Comparison of ENCODE assay signal across 8 cellular contexts in the genomic region with DNA sequence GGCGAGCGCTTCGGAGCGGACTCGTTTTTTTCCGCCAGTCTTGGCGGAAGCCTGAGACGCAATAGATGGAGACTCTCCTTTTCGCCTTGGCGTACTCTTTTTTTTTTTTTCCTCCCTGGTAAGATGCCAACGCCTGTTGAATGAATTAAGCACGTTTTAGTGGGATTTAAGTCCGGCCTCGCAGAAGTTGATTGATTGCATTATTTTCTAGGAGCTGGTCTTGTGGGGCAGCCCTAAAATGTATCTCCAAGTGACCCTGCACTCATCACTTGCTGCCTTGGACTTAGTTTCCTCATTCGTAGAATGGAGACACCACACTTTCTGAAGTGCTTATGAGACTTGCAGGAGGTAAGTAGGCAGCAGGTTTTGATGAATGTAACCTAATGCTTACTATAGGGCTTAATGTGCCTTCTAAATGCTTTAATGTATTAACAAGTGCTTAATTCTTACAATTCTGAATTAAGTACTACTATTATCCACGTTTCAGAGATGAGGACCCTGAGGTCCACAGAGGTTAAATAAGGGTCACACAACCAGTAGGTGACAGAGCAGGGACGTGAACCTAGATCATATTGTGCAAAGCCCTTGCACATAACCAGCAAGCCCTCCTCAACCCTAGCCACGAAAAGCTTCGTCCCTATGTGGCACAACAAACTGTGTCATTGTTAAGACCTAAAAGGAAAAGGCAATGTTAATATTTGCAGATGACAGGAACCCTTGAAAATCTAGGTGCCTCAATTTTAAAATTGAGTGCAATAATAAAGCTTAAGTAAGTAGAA. TPM values are rescaled to one million over a fixed set of nuclear protein-coding genes. Genes with fewer than 3 reads are reported as not detected.
A peak's percentile ranks its signal among the peaks of the same experiment; 100 is the strongest.
DNase-seq lines count a peak whose midpoint lies in the region; ATAC-seq, FAIRE-seq and TF ChIP-seq lines count a peak whose summit lies in the region.

No MANE protein-coding gene starts in this region.

- ATAC-seq in HG03280 (IDR thresholded peaks at IDR 0.05; ENCODE audit: unreplicated experiment) (peak; percentile 36), heart left ventricle (peak in 2 of 4 donors; percentile 1 to 3)

- no peak for TF ChIP-seq CTCF in WI38 (IDR thresholded peaks at IDR 0.05; ENCODE audit: low read depth, low read length)
- no peak for TF ChIP-seq CTCF in heart left ventricle (IDR thresholded peaks at IDR 0.05)
- TF ChIP-seq CTCF in spleen (IDR thresholded peaks at IDR 0.05 in 8 of 11, conservative IDR thresholded peaks at IDR 0.05 in 3 of 11) = no peak

- intact Hi-C loops in heart left ventricle (cut with DNase I) = loop anchor here in 3 of 10 donors (5.0 to 10.0 kb wide), 4 partner anchors 49 to 346 kb away; no protein-coding TSS in a partner anchor
- intact Hi-C loops in spleen (cut with DNase I; ENCODE audit: low total_unique reads) = no loop called here

- H3K9me3 ChIP-seq in BLaER1 (peaks cover 6% of the 10 kb centered on the region; the same call in 1 of the 2 replicates), heart left ventricle (no peaks in the 10 kb centered on the region), spleen (no peaks in the 10 kb centered on the region)

- H3K4me3 ChIP-seq in BLaER1 (peak overlapping the region; percentile 97), WI38 (ENCODE audit: low read depth, low read length) (peak overlapping the region; percentile 97), heart left ventricle (peak overlapping the region; percentile 72 to 98 (median 95)), spleen (peak overlapping the region; percentile 74 to 98 (median 94))

- peak overlapping the region; percentile 99 for H3K9ac ChIP-seq in BLaER1

- H3K36me3 ChIP-seq in BLaER1 = peaks cover 6% of the 10 kb centered on the region; the same call in 1 of the 2 replicates
- H3K36me3 ChIP-seq in heart left ventricle = no peaks in the 10 kb centered on the region
- H3K36me3 ChIP-seq in spleen = no peaks in the 10 kb centered on the region

- peaks cover 46% of the 10 kb centered on the region for H3K4me1 ChIP-seq in BLaER1
- H3K4me1 ChIP-seq in heart left ventricle = peaks cover 0 to 48% (median 35%) of the 10 kb centered on the region in 12 donors
- peaks cover 27 to 56% (median 49%) of the 10 kb centered on the region in 6 donors for H3K4me1 ChIP-seq in spleen

- FAIRE-seq in GM19239 (lab: Jason Lieb, UNC) = no peak

- 15 to 17% (median 15%) methylated on average over 19 of the region's 19 CpGs for whole genome bisulfite sequencing in heart left ventricle, 4 donors
- WGBS in spleen, 5 donors = 7 to 16% (median 10%) methylated on average over 19 of the region's 19 CpGs

- H3K27ac ChIP-seq in BLaER1 (peak overlapping the region; percentile 99), heart left ventricle (peak overlapping the region; percentile 16 to 100 (median 98)), spleen (peak overlapping the region; percentile 88 to 99 (median 97))

- no peaks in the 10 kb centered on the region for H3K27me3 ChIP-seq in BLaER1
- no peaks in the 10 kb centered on the region for H3K27me3 ChIP-seq in heart left ventricle
- no peaks in the 10 kb centered on the region for H3K27me3 ChIP-seq in spleen (replicated peaks in 1 of 7)

- H3K4me2 ChIP-seq in BLaER1 = peak overlapping the region; percentile 84

- H4K20me1 ChIP-seq in BLaER1 = peaks cover 42% of the 10 kb centered on the region

- TF ChIP-seq POLR2A in heart left ventricle (IDR thresholded peaks at IDR 0.05) (no peak), spleen (IDR thresholded peaks at IDR 0.05) (no peak)

- peak; percentile 15 for DNase-seq in GM19239 (ENCODE audit: insufficient read length, low spot score)
- no peak for DNase-seq in heart left ventricle
- DNase-seq in spleen = no peak
- DNase-seq in mucosa of gallbladder (ENCODE audit: low spot score) = no peak
- DNase-seq in UCSD-AML1 (lab: John Stamatoyannopoulos, UW; ENCODE audit: unreplicated experiment) = no peak

RNA-seq across cellular contexts. Expression of a gene that starts 0.5 kb away (rescaled TPM):
- total RNA-seq in heart left ventricle (10 to 100 TPM; 14.2 to 35.6 (median 28.1) TPM), spleen (100 to 1,000 TPM in 6 of 7 donors, 10 to 100 TPM in 1; 99.5 to 204 (median 128) TPM), mucosa of gallbladder (73.7 TPM)
- polyA plus RNA-seq in heart left ventricle (10 to 100 TPM; 25.7 to 54.0 TPM), spleen (100 to 1,000 TPM; 123 to 190 (median 141) TPM)

RNA-seq across cellular contexts. Expression of a gene that starts 33.0 kb away (rescaled TPM):
- total RNA-seq in heart left ventricle (10 to 100 TPM in 7 of 9 donors, 1 to 10 TPM in 2; 8.6 to 20.2 (median 12.7) TPM), spleen (10 to 100 TPM; 12.4 to 22.9 (median 17.6) TPM), mucosa of gallbladder (12.9 TPM)
- polyA plus RNA-seq in heart left ventricle (10 to 100 TPM in 1 of 2 donors, 1 to 10 TPM in 1; 7.3 to 17.7 TPM), spleen (1 to 10 TPM; 2.9 to 7.1 (median 6.8) TPM)
